ENCODE assay signal across 2 cellular contexts in the genomic region with DNA sequence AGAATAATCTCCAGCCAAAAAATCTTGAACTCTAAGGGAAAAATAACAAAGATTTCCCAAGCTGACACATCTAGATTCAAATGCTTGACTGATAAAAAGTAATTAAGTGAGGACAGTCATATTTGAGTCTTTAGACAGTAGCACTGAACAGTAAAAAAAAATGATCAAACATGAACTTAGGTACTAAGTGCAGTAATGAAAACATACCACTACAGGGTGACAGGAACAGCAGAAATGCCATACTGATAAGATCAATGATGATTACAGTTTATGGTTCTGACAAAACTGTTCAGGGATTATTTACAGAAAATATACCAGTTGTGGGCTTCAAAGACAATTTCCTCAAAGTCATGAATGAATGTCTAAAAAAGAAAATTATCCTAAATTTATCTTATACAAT.
TF ChIP-seq lines count a peak whose summit lies in the region.

No MANE protein-coding gene starts in this region.

TF ChIP-seq in SK-N-SH, 30 proteins besides CTCF, POLR2A, EP300 and RAD21 (continued from another document):
- TF ChIP-seq, protein P1, sequence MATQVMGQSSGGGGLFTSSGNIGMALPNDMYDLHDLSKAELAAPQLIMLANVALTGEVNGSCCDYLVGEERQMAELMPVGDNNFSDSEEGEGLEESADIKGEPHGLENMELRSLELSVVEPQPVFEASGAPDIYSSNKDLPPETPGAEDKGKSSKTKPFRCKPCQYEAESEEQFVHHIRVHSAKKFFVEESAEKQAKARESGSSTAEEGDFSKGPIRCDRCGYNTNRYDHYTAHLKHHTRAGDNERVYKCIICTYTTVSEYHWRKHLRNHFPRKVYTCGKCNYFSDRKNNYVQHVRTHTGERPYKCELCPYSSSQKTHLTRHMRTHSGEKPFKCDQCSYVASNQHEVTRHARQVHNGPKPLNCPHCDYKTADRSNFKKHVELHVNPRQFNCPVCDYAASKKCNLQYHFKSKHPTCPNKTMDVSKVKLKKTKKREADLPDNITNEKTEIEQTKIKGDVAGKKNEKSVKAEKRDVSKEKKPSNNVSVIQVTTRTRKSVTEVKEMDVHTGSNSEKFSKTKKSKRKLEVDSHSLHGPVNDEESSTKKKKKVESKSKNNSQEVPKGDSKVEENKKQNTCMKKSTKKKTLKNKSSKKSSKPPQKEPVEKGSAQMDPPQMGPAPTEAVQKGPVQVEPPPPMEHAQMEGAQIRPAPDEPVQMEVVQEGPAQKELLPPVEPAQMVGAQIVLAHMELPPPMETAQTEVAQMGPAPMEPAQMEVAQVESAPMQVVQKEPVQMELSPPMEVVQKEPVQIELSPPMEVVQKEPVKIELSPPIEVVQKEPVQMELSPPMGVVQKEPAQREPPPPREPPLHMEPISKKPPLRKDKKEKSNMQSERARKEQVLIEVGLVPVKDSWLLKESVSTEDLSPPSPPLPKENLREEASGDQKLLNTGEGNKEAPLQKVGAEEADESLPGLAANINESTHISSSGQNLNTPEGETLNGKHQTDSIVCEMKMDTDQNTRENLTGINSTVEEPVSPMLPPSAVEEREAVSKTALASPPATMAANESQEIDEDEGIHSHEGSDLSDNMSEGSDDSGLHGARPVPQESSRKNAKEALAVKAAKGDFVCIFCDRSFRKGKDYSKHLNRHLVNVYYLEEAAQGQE (IDR thresholded peaks at IDR 0.05; ENCODE audit: low read depth, low read length) = no peak
- TF ChIP-seq SIN3A (IDR thresholded peaks at IDR 0.05; ENCODE audit: borderline replicate concordance, low read depth, low read length) (no peak), USF1 (IDR thresholded peaks at IDR 0.05; ENCODE audit: borderline replicate concordance, low read depth) (no peak), JUND (IDR thresholded peaks at IDR 0.05) (peak; percentile 12; the same call in 1 of the 2 replicates)

TF ChIP-seq in SK-N-SH treated with all-trans-retinoic acid at 6 μM for 48 hours, 23 proteins besides CTCF, POLR2A, EP300 and RAD21 (continued from another document):
- TF ChIP-seq ZC3H10 (CRISPR knock-in tag; IDR thresholded peaks at IDR 0.05) (no peak), GLIS3 (CRISPR knock-in tag; IDR thresholded peaks at IDR 0.05) (no peak), PPARA (CRISPR knock-in tag; IDR thresholded peaks at IDR 0.05; ENCODE audit: borderline replicate concordance) (no peak), TOX (CRISPR knock-in tag; IDR thresholded peaks at IDR 0.05; ENCODE audit: borderline replicate concordance) (no peak), TSHZ2 (CRISPR knock-in tag; IDR thresholded peaks at IDR 0.05) (no peak), RARB (CRISPR knock-in tag; IDR thresholded peaks at IDR 0.05) (no peak), ZFP3 (CRISPR knock-in tag; IDR thresholded peaks at IDR 0.05) (no peak), BACH2 (CRISPR knock-in tag; IDR thresholded peaks at IDR 0.05; ENCODE audit: borderline replicate concordance) (no peak), ZNF8 (CRISPR knock-in tag; IDR thresholded peaks at IDR 0.05) (no peak)
- TF ChIP-seq, protein P2, sequence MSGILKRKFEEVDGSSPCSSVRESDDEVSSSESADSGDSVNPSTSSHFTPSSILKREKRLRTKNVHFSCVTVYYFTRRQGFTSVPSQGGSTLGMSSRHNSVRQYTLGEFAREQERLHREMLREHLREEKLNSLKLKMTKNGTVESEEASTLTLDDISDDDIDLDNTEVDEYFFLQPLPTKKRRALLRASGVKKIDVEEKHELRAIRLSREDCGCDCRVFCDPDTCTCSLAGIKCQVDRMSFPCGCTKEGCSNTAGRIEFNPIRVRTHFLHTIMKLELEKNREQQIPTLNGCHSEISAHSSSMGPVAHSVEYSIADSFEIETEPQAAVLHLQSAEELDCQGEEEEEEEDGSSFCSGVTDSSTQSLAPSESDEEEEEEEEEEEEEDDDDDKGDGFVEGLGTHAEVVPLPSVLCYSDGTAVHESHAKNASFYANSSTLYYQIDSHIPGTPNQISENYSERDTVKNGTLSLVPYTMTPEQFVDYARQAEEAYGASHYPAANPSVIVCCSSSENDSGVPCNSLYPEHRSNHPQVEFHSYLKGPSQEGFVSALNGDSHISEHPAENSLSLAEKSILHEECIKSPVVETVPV (CRISPR knock-in tag; IDR thresholded peaks at IDR 0.05) = no peak
